Comparison of ENCODE assay signal across 8 cellular contexts in the genomic region with DNA sequence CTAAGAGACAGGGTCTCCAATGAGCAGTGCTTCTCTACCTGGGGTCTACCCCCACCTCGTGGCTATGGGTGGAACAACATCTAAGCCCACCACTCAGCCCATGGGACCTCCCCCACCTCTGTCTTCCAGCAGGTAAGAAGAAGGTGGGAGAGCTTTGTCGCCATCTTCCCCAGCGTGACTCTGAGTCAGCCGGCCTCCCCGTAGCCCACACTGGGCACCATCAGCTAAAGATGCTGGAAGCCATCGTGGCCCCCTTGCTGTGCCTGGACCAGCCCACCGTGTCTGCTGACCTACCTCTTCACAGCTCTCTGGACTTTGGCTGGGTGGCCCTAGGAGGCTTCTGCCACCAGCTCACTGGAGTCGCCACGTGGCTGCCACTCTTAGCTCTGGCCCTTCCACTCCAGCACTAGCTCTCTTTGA. TPM values are rescaled to one million over a fixed set of nuclear protein-coding genes. Genes with fewer than 3 reads are reported as not detected.
DNase-seq lines count a peak whose midpoint lies in the region; ATAC-seq and TF ChIP-seq lines count a peak whose summit lies in the region.

No MANE protein-coding gene starts in this region.

- H3K4me3 Mint-ChIP-seq in osteocyte (ENCODE audit: unreplicated experiment): no peak overlapping the region

- DNase-seq in ELF-1 (ENCODE audit: low read depth, low spot score): peak; percentile 91
- no peak for DNase-seq in brain microvascular endothelial cell
- DNase-seq in osteocyte (ENCODE audit: extremely low spot score, unreplicated experiment): no peak
- DNase-seq in omental fat pad (ENCODE audit: low spot score): no peak
- no peak for DNase-seq in effector memory CD4-positive, alpha-beta T cell

- H3K36me3 ChIP-seq in brain microvascular endothelial cell (replicated peaks): no peaks in the 10 kb centered on the region
- no peaks in the 10 kb centered on the region for H3K36me3 ChIP-seq in effector memory CD4-positive, alpha-beta T cell (ENCODE audit: control insufficient read depth, insufficient read depth, low read length)

- no peak for ATAC-seq in omental fat pad (ENCODE audit: low FRiP score)
- ATAC-seq in GM18505 (IDR thresholded peaks at IDR 0.05; ENCODE audit: unreplicated experiment): no peak
- no peak for ATAC-seq in GM19467 (IDR thresholded peaks at IDR 0.05; ENCODE audit: unreplicated experiment)

- H3K4me3 ChIP-seq in brain microvascular endothelial cell (ENCODE audit: low read depth, low read length): no peak overlapping the region
- no peak overlapping the region for H3K4me3 ChIP-seq in effector memory CD4-positive, alpha-beta T cell (ENCODE audit: insufficient read depth, low read depth, low read length, poor library complexity, severe bottlenecking)

- H3K27ac ChIP-seq in brain microvascular endothelial cell: no peak overlapping the region
- H3K27ac ChIP-seq in effector memory CD4-positive, alpha-beta T cell (ENCODE audit: insufficient read depth, low read length, poor library complexity, severe bottlenecking): no peak overlapping the region

- no peaks in the 10 kb centered on the region for H3K27me3 Mint-ChIP-seq in osteocyte (ENCODE audit: unreplicated experiment)

- H3K27me3 ChIP-seq in brain microvascular endothelial cell (replicated peaks): no peaks in the 10 kb centered on the region
- peaks cover 8% of the 10 kb centered on the region for H3K27me3 ChIP-seq in effector memory CD4-positive, alpha-beta T cell (replicated peaks; ENCODE audit: control insufficient read depth, insufficient read depth, low read length, poor library complexity, severe bottlenecking)

- H3K27ac Mint-ChIP-seq in osteocyte (ENCODE audit: unreplicated experiment): no peak overlapping the region

- TF ChIP-seq POLR2A in GM18505 (IDR thresholded peaks at IDR 0.05; ENCODE audit: borderline replicate concordance, extremely low read depth, insufficient read depth, insufficient read length): no peak

- TF ChIP-seq CTCF in LNCAP (IDR thresholded peaks at IDR 0.05): peak; percentile 77
- peak; percentile 91 for TF ChIP-seq CTCF in brain microvascular endothelial cell (IDR thresholded peaks at IDR 0.05; ENCODE audit: low read depth, low read length, missing control alignments)
- peak; percentile 87 for TF ChIP-seq CTCF in osteocyte (IDR thresholded peaks at IDR 0.05)
- TF ChIP-seq CTCF in omental fat pad (IDR thresholded peaks at IDR 0.05): no peak

- no peaks in the 10 kb centered on the region for H3K9me3 Mint-ChIP-seq in osteocyte (ENCODE audit: unreplicated experiment)

- H3K4me1 ChIP-seq in effector memory CD4-positive, alpha-beta T cell (ENCODE audit: control insufficient read depth, insufficient read depth, low read length, poor library complexity, severe bottlenecking): no peaks in the 10 kb centered on the region

- H3K4me1 Mint-ChIP-seq in osteocyte (ENCODE audit: unreplicated experiment): peaks cover 27% of the 10 kb centered on the region

- in situ Hi-C loops in brain microvascular endothelial cell (cut with HindIII; ENCODE audit: low pct_ligation_motif_present, low sequenced_read_pairs): no loop called here

- no peaks in the 10 kb centered on the region for H3K9me3 ChIP-seq in effector memory CD4-positive, alpha-beta T cell (ENCODE audit: control insufficient read depth, low read length)

- no peaks in the 10 kb centered on the region for H3K36me3 Mint-ChIP-seq in osteocyte (ENCODE audit: unreplicated experiment)

RNA-seq across cellular contexts. Expression of gene C11orf86, which starts 1.0 kb away (rescaled TPM):
- not detected in 2 replicates for total RNA-seq in osteocyte
- total RNA-seq in omental fat pad: not detected

RNA-seq across cellular contexts. Expression of gene PC, which starts 17.9 kb away (rescaled TPM):
- 41.7 and 49.1 TPM in 2 replicates for total RNA-seq in osteocyte
- 100 to 1,000 TPM in 3 of 4 donors, 10 to 100 TPM in 1; 91.0 to 240 (median 134) TPM for total RNA-seq in omental fat pad

RNA-seq across cellular contexts. Expression of gene SYT12, which starts 46.9 kb away (rescaled TPM):
- total RNA-seq in osteocyte (1.4 and 1.7 TPM in 2 replicates), omental fat pad (1 to 10 TPM in 1 of 4 donors, under 1 TPM in 2, not detected in 1; 0.36 to 1.8 (median 0.37) TPM)

Comparison
In these comparisons a context has a peak if more than half of its experiments do, and no peak if none do; other contexts are left out.
1. CTCF ChIP-seq: peak in LNCAP (single experiment), brain microvascular endothelial cell (single experiment) and osteocyte (single experiment); none in omental fat pad (0 of 3).